In genomic region chr7:20260219-20260618, GRCh38 we compare ENCODE assay signal across 24 cellular contexts. TPM values are rescaled to one million over a fixed set of nuclear protein-coding genes. Genes with fewer than 3 reads are reported as not detected.
DNase-seq lines count a peak whose midpoint lies in the region; ATAC-seq, FAIRE-seq and TF ChIP-seq lines count a peak whose summit lies in the region.
"Had no signal": no experiment of that assay in that cellular context is flagged by ENCODE, and none has a peak within 500 bp of the region (broad histone marks: within the 10 kb centered on the region; RNA-seq: fewer than 3 reads in every experiment).

No MANE protein-coding gene starts in this region.

- peak overlapping the region; percentile 52 for H2AFZ ChIP-seq in keratinocyte (ENCODE audit: control insufficient read depth, low read length)

- H3K9me3 ChIP-seq in left ventricle myocardium inferior (replicated peaks) (no peaks in the 10 kb centered on the region), keratinocyte (ENCODE audit: control insufficient read depth, low read depth, low read length) (no peaks in the 10 kb centered on the region), aorta (ENCODE audit: control insufficient read depth, low read length) (no peaks in the 10 kb centered on the region), spleen (no peaks in the 10 kb centered on the region)
- H3K9me3 ChIP-seq: right lobe of liver, tibial artery had no signal

- H3K4me3 ChIP-seq in left ventricle myocardium inferior (no peak overlapping the region), choroid plexus epithelial cell (ENCODE audit: low read depth, low read length) (no peak overlapping the region), keratinocyte (ENCODE audit: control insufficient read depth in 2 of 3, extremely low read depth in 1 of 3, insufficient read depth in 2 of 3, low read depth in 1 of 3, low read length in 3 of 3) (no peak overlapping the region), aorta (ENCODE audit: low read length in 2 of 2) (no peak overlapping the region), spleen (no peak overlapping the region)
- H3K4me3 ChIP-seq: lung, right lobe of liver, tibial artery had no signal

- ATAC-seq in Right ventricle myocardium inferior: peak; percentile 94
- peak; percentile 48 for ATAC-seq in aorta (ENCODE audit: low FRiP score)
- ATAC-seq in HG02798 (IDR thresholded peaks at IDR 0.05; ENCODE audit: poor library complexity, unreplicated experiment): no peak
- ATAC-seq: activated CD4-positive, alpha-beta T cell treated with anti-CD3 and anti-CD28 coated beads for 36 hours; right lobe of liver had no signal

- no peaks in the 10 kb centered on the region for H3K36me3 Mint-ChIP-seq in activated T-helper 2 cell treated with anti-CD3 and anti-CD28 coated beads, Interferon-gamma antibody, Interleukin-2, Interleukin-4, amounts not matched to agents 10 μg/mL and 5 μg/mL and 100 μg/mL, durations not matched to agents 14 hours and 24 hours and 36 hours (ENCODE audit: low read depth)
- H3K36me3 Mint-ChIP-seq: brain; CD4-positive, CD25-positive, alpha-beta regulatory T cell had no signal

- no peak overlapping the region for H3K4me2 ChIP-seq in keratinocyte (ENCODE audit: control insufficient read depth, extremely low read depth, insufficient read depth, low read depth, low read length)

- peaks cover 10% of the 10 kb centered on the region for H3K4me1 ChIP-seq in left ventricle myocardium inferior
- no peaks in the 10 kb centered on the region for H3K4me1 ChIP-seq in keratinocyte (ENCODE audit: control insufficient read depth, extremely low read depth, insufficient read depth, low read length)
- H3K4me1 ChIP-seq in aorta (ENCODE audit: control insufficient read depth in 1 of 2, insufficient read depth in 2 of 2, low read length in 2 of 2): no peaks in the 10 kb centered on the region
- no peaks in the 10 kb centered on the region for H3K4me1 ChIP-seq in spleen
- H3K4me1 ChIP-seq: right lobe of liver, tibial artery had no signal

- intact Hi-C loops in Right ventricle myocardium inferior (cut with DNase I) (no loop called here), left ventricle myocardium inferior (cut with micrococcal nuclease) (no loop called here), aorta (cut with DNase I) (no loop called here), spleen (cut with DNase I; ENCODE audit: low total_unique reads) (no loop called here)
- intact Hi-C loops in activated T-helper 2 cell treated with anti-CD3 and anti-CD28 coated beads, Interferon-gamma antibody, Interleukin-2, Interleukin-4, amounts not matched to agents 10 μg/mL and 5 μg/mL and 100 μg/mL, durations not matched to agents 14 hours and 24 hours and 36 hours (cut with micrococcal nuclease): no loop called here

- DNase-seq in Right ventricle myocardium inferior (ENCODE audit: missing footprints): no peak
- DNase-seq in left ventricle myocardium inferior: no peak
- DNase-seq in choroid plexus epithelial cell (ENCODE audit: low read depth): peak; percentile 51
- DNase-seq in keratinocyte (ENCODE audit: low read depth, low spot score): no peak
- DNase-seq in aorta: no peak
- no peak for DNase-seq in activated T-helper 2 cell treated with anti-CD3 and anti-CD28 coated beads, Interferon-gamma antibody, Interleukin-2, Interleukin-4, amounts not matched to agents 10 μg/mL and 5 μg/mL and 100 μg/mL, durations not matched to agents 14 hours and 24 hours and 36 hours (ENCODE audit: low spot score)
- DNase-seq in spleen: no peak
- DNase-seq: activated CD4-positive, alpha-beta T cell treated with anti-CD3 and anti-CD28 coated beads for 36 hours; activated naive CD4-positive, alpha-beta T cell treated with Interleukin-2 at 50 U/mL for 16 hours; CD4-positive, CD25-positive, alpha-beta regulatory T cell; effector memory CD4-positive, alpha-beta T cell; foreskin melanocyte; GOT3; NCI-H2107; NK-92 treated with Interleukin-12 subunit alpha and Interleukin-12 subunit beta, amount 100 ng/mL, for 24 hours; right lobe of liver; stimulated activated CD4-positive, alpha-beta T cell treated with anti-CD3 and anti-CD28 coated beads, Interleukin-4, amount 100 ng/mL, for 24 hours; tibial artery had no signal

- H3K27me3 ChIP-seq in left ventricle myocardium inferior (ENCODE audit: low read depth) (no peaks in the 10 kb centered on the region), keratinocyte (ENCODE audit: control insufficient read depth, extremely low read depth, insufficient read depth, low read length) (no peaks in the 10 kb centered on the region), aorta (ENCODE audit: control insufficient read depth in 1 of 2, insufficient read depth in 2 of 2, low read length in 1 of 2) (no peaks in the 10 kb centered on the region), spleen (replicated peaks in 1 of 7) (no peaks in the 10 kb centered on the region)
- H3K27me3 ChIP-seq: right lobe of liver, tibial artery had no signal

- H3K36me3 ChIP-seq in left ventricle myocardium inferior (no peaks in the 10 kb centered on the region), keratinocyte (ENCODE audit: control insufficient read depth in 2 of 2, extremely low read depth in 1 of 2, insufficient read depth in 2 of 2, low read length in 2 of 2) (no peaks in the 10 kb centered on the region), aorta (ENCODE audit: control insufficient read depth in 1 of 2, insufficient read depth in 2 of 2, low read length in 1 of 2) (no peaks in the 10 kb centered on the region), spleen (no peaks in the 10 kb centered on the region)
- H3K36me3 ChIP-seq: right lobe of liver, tibial artery had no signal

- no peaks in the 10 kb centered on the region for H3K9me3 Mint-ChIP-seq in activated T-helper 2 cell treated with anti-CD3 and anti-CD28 coated beads, Interferon-gamma antibody, Interleukin-2, Interleukin-4, amounts not matched to agents 10 μg/mL and 5 μg/mL and 100 μg/mL, durations not matched to agents 14 hours and 24 hours and 36 hours
- H3K9me3 Mint-ChIP-seq: nephron had no signal

- H4K20me1 ChIP-seq in keratinocyte (ENCODE audit: control insufficient read depth, extremely low read depth, insufficient read depth, low read length): no peaks in the 10 kb centered on the region

- WGBS in aorta, 2 donors: 71 to 74% methylated on average over 1 of the region's 1 CpG
- WGBS in spleen, 5 donors: 47 to 61% (median 56%) methylated on average over 1 of the region's 1 CpG

- no peaks in the 10 kb centered on the region for H3K9me1 ChIP-seq in keratinocyte (ENCODE audit: control insufficient read depth, extremely low read depth, insufficient read depth, low read length)

- H3K27ac Mint-ChIP-seq in activated T-helper 2 cell treated with anti-CD3 and anti-CD28 coated beads, Interferon-gamma antibody, Interleukin-2, Interleukin-4, amounts not matched to agents 10 μg/mL and 5 μg/mL and 100 μg/mL, durations not matched to agents 14 hours and 24 hours and 36 hours: no peak overlapping the region
- H3K27ac Mint-ChIP-seq: activated CD4-positive, alpha-beta T cell treated with anti-CD3 and anti-CD28 coated beads for 36 hours; brain; nephron had no signal

- no peak overlapping the region for H3K9ac ChIP-seq in keratinocyte (ENCODE audit: control insufficient read depth, extremely low read depth, insufficient read depth, low read length)

- TF ChIP-seq CTCF in left ventricle myocardium inferior (IDR thresholded peaks at IDR 0.05; ENCODE audit: borderline replicate concordance): no peak
- no peak for TF ChIP-seq CTCF in choroid plexus epithelial cell (conservative IDR thresholded peaks at IDR 0.05; ENCODE audit: low read depth, low read length)
- TF ChIP-seq CTCF in keratinocyte (optimal IDR thresholded peaks at IDR 0.05 in 1 of 3, IDR thresholded peaks at IDR 0.05 in 1 of 3, conservative IDR thresholded peaks at IDR 0.05 in 1 of 3; ENCODE audit: extremely low read depth in 1 of 3, insufficient read depth in 2 of 3, low read length in 3 of 3): no peak
- no peak for TF ChIP-seq CTCF in spleen (IDR thresholded peaks at IDR 0.05 in 8 of 11, conservative IDR thresholded peaks at IDR 0.05 in 3 of 11)

- dilution Hi-C loops in keratinocyte (cut with MboI; ENCODE audit: extremely low pct_ligation_motif_present, low sequenced_read_pairs): no loop called here

- no peaks in the 10 kb centered on the region for H3K79me2 ChIP-seq in keratinocyte (ENCODE audit: control insufficient read depth, insufficient read depth, low read length)

- H3K27ac ChIP-seq in left ventricle myocardium inferior (replicated peaks): no peak overlapping the region
- no peak overlapping the region for H3K27ac ChIP-seq in keratinocyte (ENCODE audit: control insufficient read depth, insufficient read depth, low read length)
- H3K27ac ChIP-seq in aorta (ENCODE audit: low read depth in 1 of 2, low read length in 2 of 2): no peak overlapping the region
- H3K27ac ChIP-seq in spleen: no peak overlapping the region
- H3K27ac ChIP-seq: right lobe of liver, tibial artery had no signal

- FAIRE-seq in keratinocyte (lab: Jason Lieb, UNC): no peak
- FAIRE-seq: A204.1, HTR-8/SVneo had no signal

- no peak for TF ChIP-seq POLR2A in spleen (IDR thresholded peaks at IDR 0.05)

- no peaks in the 10 kb centered on the region for H3K4me1 Mint-ChIP-seq in activated T-helper 2 cell treated with anti-CD3 and anti-CD28 coated beads, Interferon-gamma antibody, Interleukin-2, Interleukin-4, amounts not matched to agents 10 μg/mL and 5 μg/mL and 100 μg/mL, durations not matched to agents 14 hours and 24 hours and 36 hours (ENCODE audit: low read depth)
- H3K4me1 Mint-ChIP-seq: activated CD4-positive, alpha-beta T cell treated with anti-CD3 and anti-CD28 coated beads for 36 hours; nephron had no signal

- no peaks in the 10 kb centered on the region for H3K27me3 Mint-ChIP-seq in activated T-helper 2 cell treated with anti-CD3 and anti-CD28 coated beads, Interferon-gamma antibody, Interleukin-2, Interleukin-4, amounts not matched to agents 10 μg/mL and 5 μg/mL and 100 μg/mL, durations not matched to agents 14 hours and 24 hours and 36 hours (ENCODE audit: low read depth)
- H3K27me3 Mint-ChIP-seq: brain; CD4-positive, CD25-positive, alpha-beta regulatory T cell had no signal

- H3K4me3 Mint-ChIP-seq in activated T-helper 2 cell treated with anti-CD3 and anti-CD28 coated beads, Interferon-gamma antibody, Interleukin-2, Interleukin-4, amounts not matched to agents 10 μg/mL and 5 μg/mL and 100 μg/mL, durations not matched to agents 14 hours and 24 hours and 36 hours (ENCODE audit: low read depth): no peak overlapping the region
- H3K4me3 Mint-ChIP-seq: activated CD4-positive, alpha-beta T cell treated with anti-CD3 and anti-CD28 coated beads for 36 hours; brain; CD4-positive, CD25-positive, alpha-beta regulatory T cell; nephron had no signal

RNA-seq across cellular contexts. Expression of gene MACC1, which starts 43.0 kb away (rescaled TPM):
- total RNA-seq in Right ventricle myocardium inferior (0.16 TPM), left ventricle myocardium inferior (0.03 TPM), aorta (1 to 10 TPM in 1 of 2 donors, under 1 TPM in 1; 0.69 to 1.7 TPM), spleen (10 to 100 TPM in 2 of 7 donors, 1 to 10 TPM in 5; 3.7 to 10.6 (median 5.2) TPM)
- polyA plus RNA-seq in keratinocyte (9.6 to 16.4 TPM (median 11.3 TPM) in 3 replicates), aorta (1 to 10 TPM in 1 of 2 donors, not detected in 1; 3.0 TPM), spleen (1 to 10 TPM in 2 of 3 donors, under 1 TPM in 1; 0.83 to 1.3 (median 1.1) TPM)
- polyA plus RNA-seq in keratinocyte (2011; ENCODE audit: low read depth): 11.0 TPM
- polyA plus RNA-seq in keratinocyte (2011; cell fraction: cytosol; rRNA removed): 5.1 and 12.4 TPM in 2 replicates
- polyA plus RNA-seq in keratinocyte (2011; cell fraction: nucleus; rRNA removed): 13.1 and 17.2 TPM in 2 replicates
- polyA plus RNA-seq in keratinocyte (2012; ENCODE audit: low replicate concordance): 11.0 and 14.0 TPM in 2 replicates
- 11.1 to 54.0 TPM (median 28.9 TPM) in 3 replicates for polyA minus RNA-seq in keratinocyte
- polyA minus RNA-seq in keratinocyte (2011; cell fraction: cytosol; rRNA and poly(A)+ RNA removed): 20.0 TPM
- polyA minus RNA-seq in keratinocyte (2011; cell fraction: nucleus; rRNA and poly(A)+ RNA removed): 40.9 and 87.0 TPM in 2 replicates
- total RNA-seq in activated T-helper 2 cell treated with anti-CD3 and anti-CD28 coated beads, Interferon-gamma antibody, Interleukin-2, Interleukin-4, amounts not matched to agents 10 μg/mL and 5 μg/mL and 100 μg/mL, durations not matched to agents 14 hours and 24 hours and 36 hours: not detected in 2 replicates
